In the genomic region with DNA sequence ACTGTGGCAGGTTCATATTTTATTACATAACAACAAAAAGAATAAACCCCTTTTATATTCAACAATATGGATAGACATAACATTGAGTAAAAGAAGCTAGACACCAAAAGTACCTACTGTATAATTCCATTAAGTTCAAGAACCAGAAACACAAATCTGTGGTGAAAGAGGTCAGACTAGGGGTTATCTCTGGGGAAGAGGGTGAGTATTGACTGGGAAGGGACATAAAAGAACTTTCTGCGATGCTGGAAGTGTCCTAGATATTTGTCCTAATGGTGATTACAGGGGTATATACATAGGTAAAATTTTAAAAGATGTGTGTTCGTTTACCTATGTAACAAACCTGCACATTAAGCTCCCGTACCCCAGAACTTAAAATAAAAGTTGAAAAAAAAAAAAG, we compare ENCODE assay signal across 31 cellular contexts.
"Had no signal": no experiment of that assay in that cellular context is flagged by ENCODE, and none has a peak within 500 bp of the region (broad histone marks: within the 10 kb centered on the region; RNA-seq: fewer than 3 reads in every experiment).

No MANE protein-coding gene starts in this region.

- H3K4me3 Mint-ChIP-seq: activated CD8-positive, alpha-beta T cell treated with anti-CD3 and anti-CD28 coated beads for 36 hours; activated naive CD8-positive, alpha-beta T cell; activated T-cell treated with anti-CD3 and anti-CD28 coated beads, Interleukin-2, amount 50 U/mL, for 4 hours; activated T-helper 17 cell treated with anti-CD3 and anti-CD28 coated beads, Interleukin-2, amount 50 U/mL, for 72 hours; dendritic cell treated with granulocyte-macrophage colony-stimulating factor and Interleukin-4, amounts not matched to agents 40 ng/mL and 50 ng/mL, for 4 days; WTC11 had no signal

- H3K36me3 ChIP-seq: cardiac muscle cell, heart left ventricle had no signal

- H3K27ac Mint-ChIP-seq: activated CD8-positive, alpha-beta T cell treated with anti-CD3 and anti-CD28 coated beads for 36 hours; activated naive CD8-positive, alpha-beta T cell; activated T-helper 17 cell treated with anti-CD3 and anti-CD28 coated beads, Interleukin-2, amount 50 U/mL, for 72 hours; dendritic cell treated with granulocyte-macrophage colony-stimulating factor and Interleukin-4, amounts not matched to agents 40 ng/mL and 50 ng/mL, for 4 days had no signal

- H3K9me3 Mint-ChIP-seq: activated CD8-positive, alpha-beta T cell treated with anti-CD3 and anti-CD28 coated beads for 36 hours; activated T-cell treated with anti-CD3 and anti-CD28 coated beads, Interleukin-2, amount 50 U/mL, for 4 hours; activated T-helper 17 cell treated with anti-CD3 and anti-CD28 coated beads, Interleukin-2, amount 50 U/mL, for 72 hours; dendritic cell treated with granulocyte-macrophage colony-stimulating factor and Interleukin-4, amounts not matched to agents 40 ng/mL and 50 ng/mL, for 4 days had no signal

- H3K9me3 ChIP-seq: body of pancreas, breast epithelium, esophagus muscularis mucosa, gastrocnemius medialis had no signal

- H3K27ac ChIP-seq: body of pancreas, breast epithelium, cardiac muscle cell, coronary artery, esophagus muscularis mucosa, foreskin keratinocyte, gastrocnemius medialis, heart left ventricle had no signal

- H3K4me1 ChIP-seq: body of pancreas, breast epithelium, esophagus muscularis mucosa, foreskin keratinocyte, gastrocnemius medialis, heart left ventricle had no signal

- H3K27me3 Mint-ChIP-seq: activated CD8-positive, alpha-beta T cell treated with anti-CD3 and anti-CD28 coated beads for 36 hours; activated naive CD8-positive, alpha-beta T cell; activated T-helper 17 cell treated with anti-CD3 and anti-CD28 coated beads, Interleukin-2, amount 50 U/mL, for 72 hours; dendritic cell treated with granulocyte-macrophage colony-stimulating factor and Interleukin-4, amounts not matched to agents 40 ng/mL and 50 ng/mL, for 4 days had no signal

- ATAC-seq: activated CD4-positive, CD25-positive, alpha-beta regulatory T cell treated with anti-CD3 and anti-CD28 coated beads, Interleukin-2, amount 50 U/mL, for 24 hours; activated CD8-positive, alpha-beta T cell treated with anti-CD3 and anti-CD28 coated beads for 36 hours; activated T-cell treated with anti-CD3 and anti-CD28 coated beads, Interleukin-2, amount 50 U/mL, for 4 hours; activated T-helper 17 cell treated with anti-CD3 and anti-CD28 coated beads, Interleukin-2, amount 50 U/mL, for 72 hours; body of pancreas; gastrocnemius medialis; heart left ventricle had no signal

- H3K4me1 Mint-ChIP-seq: activated T-helper 17 cell treated with anti-CD3 and anti-CD28 coated beads, Interleukin-2, amount 50 U/mL, for 72 hours had no signal

- H3K4me3 ChIP-seq: body of pancreas, breast epithelium, cardiac muscle cell, coronary artery, dorsolateral prefrontal cortex, esophagus muscularis mucosa, gastrocnemius medialis, heart left ventricle had no signal

- H3K27me3 ChIP-seq: body of pancreas, breast epithelium, cardiac muscle cell, dorsolateral prefrontal cortex, esophagus muscularis mucosa, foreskin keratinocyte, gastrocnemius medialis, heart left ventricle had no signal

- DNase-seq: activated CD4-positive, alpha-beta T cell treated with anti-CD3 and anti-CD28 coated beads for 48 hours; activated CD4-positive, alpha-beta T cell treated with anti-CD3 and anti-CD28 coated beads, Interleukin-2, amount 50 U/mL, for 1 hour; activated CD4-positive, alpha-beta T cell treated with anti-CD3 and anti-CD28 coated beads, Interleukin-2, amount 50 U/mL, for 48 hours; activated CD8-positive, alpha-beta memory T cell treated with anti-CD3 and anti-CD28 coated beads for 24 hours; activated CD8-positive, alpha-beta T cell treated with anti-CD3 and anti-CD28 coated beads for 36 hours; activated effector memory CD4-positive, alpha-beta T cell treated with Interleukin-2 at 50 U/mL for 16 hours; activated gamma-delta T cell treated with Interleukin-2 at 50 U/mL for 16 hours; activated naive CD4-positive, alpha-beta T cell treated with anti-CD3 and anti-CD28 coated beads, Interleukin-2, amount 50 U/mL, for 16 hours; activated naive CD4-positive, alpha-beta T cell treated with Interleukin-2 at 50 U/mL for 16 hours; activated T-cell treated with anti-CD3 and anti-CD28 coated beads, Interleukin-2, amount 50 U/mL, for 4 hours; amniotic stem cell; body of pancreas; central memory CD4-positive, alpha-beta T cell; cerebellar nuclear complex; effector memory CD4-positive, alpha-beta T cell; erythroblast; gastrocnemius medialis; glutamatergic neuron; heart left ventricle; T-helper 2 cell had no signal
